1 cellular context compared by ENCODE assay signal in the genomic region with DNA sequence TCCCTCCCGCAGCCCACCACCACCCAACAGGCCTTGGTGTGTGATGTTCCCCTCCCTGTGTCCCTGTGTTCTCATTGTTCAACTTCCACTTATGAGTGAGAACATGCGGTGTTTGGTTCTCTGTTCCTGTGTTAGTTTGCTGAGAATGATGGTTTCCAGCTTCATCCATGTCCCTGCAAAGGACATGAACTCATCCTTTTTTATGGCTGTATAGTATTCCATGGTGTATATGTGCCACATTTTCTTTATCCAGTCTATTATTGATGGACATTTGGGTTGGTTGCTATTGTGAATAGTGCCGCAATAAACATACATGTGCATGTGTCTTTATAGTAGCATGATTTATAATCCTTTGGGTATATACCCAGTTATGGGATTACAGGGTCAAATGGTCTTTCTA. TPM values are rescaled to one million over a fixed set of nuclear protein-coding genes. Genes with fewer than 3 reads are reported as not detected.
"Had no signal": no experiment of that assay in that cellular context is flagged by ENCODE, and none has a peak within 500 bp of the region (broad histone marks: within the 10 kb centered on the region; RNA-seq: fewer than 3 reads in every experiment).

No MANE protein-coding gene starts in this region.

RNA-seq across cellular contexts. Expression of a gene that starts 59.1 kb away (rescaled TPM):
- total RNA-seq: GM12878 had no signal
- polyA plus RNA-seq: GM12878 had no signal
